Comparison of ENCODE assay signal across 18 cellular contexts in the genomic region with DNA sequence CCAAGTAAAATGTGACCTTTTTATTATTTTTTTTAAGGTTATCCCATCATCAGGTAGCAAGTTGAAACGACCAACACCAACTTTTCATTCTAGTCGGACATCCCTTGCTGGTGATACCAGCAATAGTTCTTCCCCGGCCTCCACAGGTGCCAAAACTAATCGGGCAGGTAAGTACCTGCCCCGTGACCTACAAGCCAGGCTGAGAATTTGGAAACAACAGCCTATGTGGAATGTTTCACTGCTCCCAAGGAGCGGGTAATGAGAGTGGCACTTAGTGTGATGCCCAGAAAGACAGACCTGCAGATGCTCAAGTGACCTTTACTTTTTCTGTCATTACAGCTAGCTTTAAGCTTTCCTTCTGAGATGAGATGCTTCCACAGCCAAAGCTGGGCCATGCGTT. TPM values are rescaled to one million over a fixed set of nuclear protein-coding genes. Genes with fewer than 3 reads are reported as not detected.
DNase-seq lines count a peak whose midpoint lies in the region; ATAC-seq and TF ChIP-seq lines count a peak whose summit lies in the region.
"Had no signal": no experiment of that assay in that cellular context is flagged by ENCODE, and none has a peak within 500 bp of the region (broad histone marks: within the 10 kb centered on the region; RNA-seq: fewer than 3 reads in every experiment).

No MANE protein-coding gene starts in this region.

- H3K9me3 Mint-ChIP-seq in activated T-cell treated with anti-CD3 and anti-CD28 coated beads, Interleukin-2, amount 50 U/mL, for 24 hours: no peaks in the 10 kb centered on the region
- no peaks in the 10 kb centered on the region for H3K9me3 Mint-ChIP-seq in naive thymus-derived CD8-positive, alpha-beta T cell
- H3K9me3 Mint-ChIP-seq: CD4-positive, CD25-positive, alpha-beta regulatory T cell; CD8-positive, alpha-beta T cell had no signal

- H3K36me3 ChIP-seq in osteoblast (ENCODE audit: insufficient read depth, low read length): peaks cover 72% of the 10 kb centered on the region
- H3K36me3 ChIP-seq in stomach smooth muscle (ENCODE audit: control insufficient read depth in 2 of 2, insufficient read depth in 2 of 2, low read length in 2 of 2): peaks cover 54% of the 10 kb centered on the region in 2 donors

- no peaks in the 10 kb centered on the region for H3K4me1 Mint-ChIP-seq in activated T-cell treated with anti-CD3 and anti-CD28 coated beads, Interleukin-2, amount 50 U/mL, for 24 hours (ENCODE audit: low read depth)
- H3K4me1 Mint-ChIP-seq in naive thymus-derived CD8-positive, alpha-beta T cell: peaks cover 0 to 2% (median 0%) of the 10 kb centered on the region in 4 donors
- H3K4me1 Mint-ChIP-seq: B cell had no signal

- peak overlapping the region; percentile 37 for H3K27ac Mint-ChIP-seq in activated T-cell treated with anti-CD3 and anti-CD28 coated beads, Interleukin-2, amount 50 U/mL, for 24 hours
- no peak overlapping the region for H3K27ac Mint-ChIP-seq in naive thymus-derived CD8-positive, alpha-beta T cell
- H3K27ac Mint-ChIP-seq: CD4-positive, CD25-positive, alpha-beta regulatory T cell; CD8-positive, alpha-beta T cell had no signal

- H3K9ac ChIP-seq in stomach smooth muscle (ENCODE audit: low read length in 2 of 2): no peak overlapping the region
- H3K9ac ChIP-seq: BLaER1 had no signal

- H2AFZ ChIP-seq in osteoblast (ENCODE audit: low read length): no peak overlapping the region

- no peak overlapping the region for H3K4me3 Mint-ChIP-seq in activated T-cell treated with anti-CD3 and anti-CD28 coated beads, Interleukin-2, amount 50 U/mL, for 24 hours
- no peak overlapping the region for H3K4me3 Mint-ChIP-seq in naive thymus-derived CD8-positive, alpha-beta T cell
- H3K4me3 Mint-ChIP-seq: B cell; CD4-positive, CD25-positive, alpha-beta regulatory T cell; CD8-positive, alpha-beta T cell had no signal

- no peaks in the 10 kb centered on the region for H3K79me2 ChIP-seq in osteoblast (ENCODE audit: insufficient read depth, low read length)

- POLR2A ChIA-PET in naive thymus-derived CD8-positive, alpha-beta T cell (lab: Charles Lee): no interaction called here

- no peaks in the 10 kb centered on the region for H3K27me3 ChIP-seq in osteoblast (ENCODE audit: insufficient read depth, low read length)
- H3K27me3 ChIP-seq in stomach smooth muscle (ENCODE audit: control insufficient read depth in 1 of 2, insufficient read depth in 2 of 2, low read length in 2 of 2): no peaks in the 10 kb centered on the region

- H3K9me3 ChIP-seq in osteoblast (ENCODE audit: low read depth, low read length): no peaks in the 10 kb centered on the region
- no peaks in the 10 kb centered on the region for H3K9me3 ChIP-seq in stomach smooth muscle (ENCODE audit: control insufficient read depth in 2 of 2, low read length in 2 of 2)
- H3K9me3 ChIP-seq: BLaER1, Caco-2 had no signal

- no peak for DNase-seq in activated T-cell treated with anti-CD3 and anti-CD28 coated beads, Interleukin-2, amount 50 U/mL, for 24 hours
- DNase-seq in activated T-cell treated with anti-CD3 and anti-CD28 coated beads for 4 hours (no peak), osteoblast (ENCODE audit: insufficient read length, low spot score, missing footprints) (peak; percentile 42), HK-2 (ENCODE audit: unreplicated experiment) (no peak)
- no peak for DNase-seq in naive thymus-derived CD8-positive, alpha-beta T cell
- DNase-seq: Caco-2; CD4-positive, CD25-positive, alpha-beta regulatory T cell; CD8-positive, alpha-beta T cell; DMS153; DND-41; H7; HCEC 1CT had no signal

- TF ChIP-seq CTCF in osteoblast (IDR thresholded peaks at IDR 0.05; ENCODE audit: extremely low read depth, low read depth, low read length): no peak

- H3K4me3 ChIP-seq in osteoblast (ENCODE audit: insufficient read depth, low read length) (no peak overlapping the region), stomach smooth muscle (ENCODE audit: low read length in 2 of 2) (no peak overlapping the region)
- H3K4me3 ChIP-seq: BLaER1 had no signal

- no peak overlapping the region for H3K27ac ChIP-seq in osteoblast (ENCODE audit: low read depth, low read length)
- H3K27ac ChIP-seq in stomach smooth muscle (ENCODE audit: low read length): peak overlapping the region; percentile 69
- H3K27ac ChIP-seq: 22Rv1, BLaER1, C4-2B had no signal

- peaks cover 6% of the 10 kb centered on the region for H4K20me1 ChIP-seq in osteoblast (ENCODE audit: insufficient read depth, low read length)

- H3K36me3 Mint-ChIP-seq in activated T-cell treated with anti-CD3 and anti-CD28 coated beads, Interleukin-2, amount 50 U/mL, for 24 hours (ENCODE audit: low read depth): peaks cover 73% of the 10 kb centered on the region
- peaks cover 4 to 72% (median 13%) of the 10 kb centered on the region in 3 donors for H3K36me3 Mint-ChIP-seq in naive thymus-derived CD8-positive, alpha-beta T cell

- H3K27me3 Mint-ChIP-seq in activated T-cell treated with anti-CD3 and anti-CD28 coated beads, Interleukin-2, amount 50 U/mL, for 24 hours: no peaks in the 10 kb centered on the region
- H3K27me3 Mint-ChIP-seq in naive thymus-derived CD8-positive, alpha-beta T cell: no peaks in the 10 kb centered on the region
- H3K27me3 Mint-ChIP-seq: B cell; CD4-positive, CD25-positive, alpha-beta regulatory T cell had no signal

- no peak for ATAC-seq in naive thymus-derived CD8-positive, alpha-beta T cell
- ATAC-seq: CD8-positive, alpha-beta T cell had no signal

- H3K4me2 ChIP-seq in osteoblast (ENCODE audit: insufficient read depth, low read length): no peak overlapping the region
- H3K4me2 ChIP-seq: BLaER1 had no signal

- no peaks in the 10 kb centered on the region for H3K4me1 ChIP-seq in osteoblast (ENCODE audit: insufficient read depth, low read length)
- H3K4me1 ChIP-seq in stomach smooth muscle (ENCODE audit: control insufficient read depth, insufficient read depth, low read length): peaks cover 16% of the 10 kb centered on the region
- H3K4me1 ChIP-seq: BLaER1, Caco-2 had no signal

RNA-seq across cellular contexts. Expression of a gene that starts 6.9 kb away (rescaled TPM):
- total RNA-seq in osteoblast: 0.72 and 2.4 TPM in 2 replicates
- not detected for total RNA-seq in naive thymus-derived CD8-positive, alpha-beta T cell
- polyA plus RNA-seq in naive thymus-derived CD8-positive, alpha-beta T cell: not detected
- polyA plus RNA-seq: AG04450; CD4-positive, CD25-positive, alpha-beta regulatory T cell had no signal
